Comparison of ENCODE assay signal across 17 cellular contexts in the genomic region with DNA sequence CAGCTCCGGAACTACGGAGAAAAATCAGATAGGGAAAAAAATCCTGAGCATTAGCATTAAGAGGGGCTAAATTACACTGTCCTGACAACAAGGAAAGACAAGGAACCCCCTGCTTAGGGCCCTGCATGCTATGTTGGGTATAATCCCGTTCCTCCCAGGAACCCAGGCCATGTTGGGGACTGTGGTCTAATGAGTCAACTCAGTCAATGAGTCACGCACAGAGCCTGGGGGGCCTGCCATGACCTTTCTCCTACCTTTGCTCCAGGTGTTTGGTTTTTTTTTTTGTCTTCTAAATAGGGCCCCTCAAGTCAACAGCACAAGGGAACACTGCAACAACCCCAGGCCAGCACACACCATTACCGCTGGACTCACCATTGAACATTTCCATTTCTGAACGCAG. TPM values are rescaled to one million over a fixed set of nuclear protein-coding genes. Genes with fewer than 3 reads are reported as not detected.
DNase-seq lines count a peak whose midpoint lies in the region; ATAC-seq and TF ChIP-seq lines count a peak whose summit lies in the region.
"Had no signal": no experiment of that assay in that cellular context is flagged by ENCODE, and none has a peak within 500 bp of the region (broad histone marks: within the 10 kb centered on the region; RNA-seq: fewer than 3 reads in every experiment).

No MANE protein-coding gene starts in this region.

- no peak overlapping the region for H3K27ac Mint-ChIP-seq in activated CD4-positive, alpha-beta T cell treated with anti-CD3 and anti-CD28 coated beads for 36 hours
- no peak overlapping the region for H3K27ac Mint-ChIP-seq in activated naive CD8-positive, alpha-beta T cell treated with anti-CD3 and anti-CD28 coated beads for 36 hours

- POLR2A ChIA-PET in activated CD4-positive, alpha-beta T cell treated with anti-CD3 and anti-CD28 coated beads for 36 hours (lab: Charles Lee) = no interaction called here
- POLR2A ChIA-PET in SK-N-SH (lab: Yijun Ruan, JAX) = no interaction called here

- H3K4me1 Mint-ChIP-seq in activated CD4-positive, alpha-beta T cell treated with anti-CD3 and anti-CD28 coated beads for 36 hours = peaks cover 3% of the 10 kb centered on the region
- H3K4me1 Mint-ChIP-seq in activated naive CD8-positive, alpha-beta T cell treated with anti-CD3 and anti-CD28 coated beads for 36 hours = no peaks in the 10 kb centered on the region

- H3K9me2 ChIP-seq in SK-N-SH = no peaks in the 10 kb centered on the region

- H4K20me1 ChIP-seq in SK-N-SH (ENCODE audit: insufficient read depth) = no peaks in the 10 kb centered on the region
- H4K20me1 ChIP-seq: BLaER1 treated with 17β-estradiol and CSF1 and Interleukin-3, amounts not matched to agents 10 nM and 100 nM had no signal

- CTCF ChIA-PET in activated CD4-positive, alpha-beta T cell treated with anti-CD3 and anti-CD28 coated beads for 36 hours (lab: Charles Lee) = interaction anchor here (0.9 kb wide), 1 partner anchor 23 kb away, joined by 4 read pairs; no protein-coding TSS in a partner anchor
- CTCF ChIA-PET in SK-N-SH (lab: Yijun Ruan, JAX) = no interaction called here

- H3K9ac ChIP-seq in SK-N-SH = no peak overlapping the region
- H3K9ac ChIP-seq: BLaER1 treated with 17β-estradiol and CSF1 and Interleukin-3, amounts not matched to agents 10 nM and 100 nM; KMS-11 had no signal

- H3K36me3 ChIP-seq in SK-N-SH (replicated peaks in 1 of 2; ENCODE audit: control insufficient read depth in 1 of 2, insufficient read depth in 2 of 2, low read length in 1 of 2) (no peaks in the 10 kb centered on the region), testis (ENCODE audit: low read depth, missing control alignments) (no peaks in the 10 kb centered on the region)
- H3K36me3 ChIP-seq: BLaER1 treated with 17β-estradiol and CSF1 and Interleukin-3, amounts not matched to agents 10 nM and 100 nM had no signal

- 32% methylated on average over 6 of the region's 6 CpGs for WGBS in SK-N-SH (ENCODE audit: low lambda C conversion rate)
- WGBS in testis, 2 donors = 84 to 88% methylated on average over 6 of the region's 6 CpGs

- no peak for TF ChIP-seq POLR2A in testis (IDR thresholded peaks at IDR 0.05)

- H3K36me3 Mint-ChIP-seq in activated CD4-positive, alpha-beta T cell treated with anti-CD3 and anti-CD28 coated beads for 36 hours (ENCODE audit: low read depth) = no peaks in the 10 kb centered on the region
- H3K36me3 Mint-ChIP-seq in activated naive CD8-positive, alpha-beta T cell treated with anti-CD3 and anti-CD28 coated beads for 36 hours = no peaks in the 10 kb centered on the region

- no peak overlapping the region for H3K4me3 Mint-ChIP-seq in activated CD4-positive, alpha-beta T cell treated with anti-CD3 and anti-CD28 coated beads for 36 hours
- H3K4me3 Mint-ChIP-seq in activated naive CD8-positive, alpha-beta T cell treated with anti-CD3 and anti-CD28 coated beads for 36 hours = no peak overlapping the region

- no peak for TF ChIP-seq RAD21 in SK-N-SH (IDR thresholded peaks at IDR 0.05; ENCODE audit: low read length)

- no peak overlapping the region for H3K4me2 ChIP-seq in SK-N-SH
- H3K4me2 ChIP-seq: BLaER1 treated with 17β-estradiol and CSF1 and Interleukin-3, amounts not matched to agents 10 nM and 100 nM; KMS-11 had no signal

- no peak for DNase-seq in activated CD4-positive, alpha-beta T cell treated with anti-CD3 and anti-CD28 coated beads for 36 hours
- DNase-seq in activated CD4-positive, alpha-beta T cell treated with anti-CD3 and anti-CD28 coated beads, Interleukin-2, amount 50 U/mL, for 1 hour = no peak
- DNase-seq in Daoy (ENCODE audit: low read depth) (peak; percentile 41), mesenteric fat pad (ENCODE audit: low spot score) (peak; percentile 28), SK-N-SH (no peak), testis (no peak)
- peak; percentile 16 for DNase-seq in activated naive CD8-positive, alpha-beta T cell treated with anti-CD3 and anti-CD28 coated beads for 36 hours
- DNase-seq: DMS 273 treated with DMSO at 0.1 percent for 48 hours, NCI-H1417, NCI-H1930, NCI-H2171 had no signal

- no peaks in the 10 kb centered on the region for H3K9me3 Mint-ChIP-seq in activated CD4-positive, alpha-beta T cell treated with anti-CD3 and anti-CD28 coated beads for 36 hours (ENCODE audit: low read depth)
- H3K9me3 Mint-ChIP-seq in activated naive CD8-positive, alpha-beta T cell treated with anti-CD3 and anti-CD28 coated beads for 36 hours = no peaks in the 10 kb centered on the region

- peaks cover 41% of the 10 kb centered on the region; the same call in 1 of the 2 replicates for H3K27me3 ChIP-seq in SK-N-SH (ENCODE audit: insufficient read depth)
- H3K27me3 ChIP-seq in testis = no peaks in the 10 kb centered on the region
- H3K27me3 ChIP-seq: BLaER1 treated with 17β-estradiol and CSF1 and Interleukin-3, amounts not matched to agents 10 nM and 100 nM had no signal

- peaks cover 5% of the 10 kb centered on the region for H3K27me3 Mint-ChIP-seq in activated CD4-positive, alpha-beta T cell treated with anti-CD3 and anti-CD28 coated beads for 36 hours
- peaks cover 6% of the 10 kb centered on the region for H3K27me3 Mint-ChIP-seq in activated naive CD8-positive, alpha-beta T cell treated with anti-CD3 and anti-CD28 coated beads for 36 hours

- no peaks in the 10 kb centered on the region for H3F3A ChIP-seq in SK-N-SH (replicated peaks; ENCODE audit: insufficient read depth)

- ATAC-seq in activated CD4-positive, alpha-beta T cell treated with anti-CD3 and anti-CD28 coated beads for 36 hours = peak; percentile 53
- no peak for ATAC-seq in HG02642 (IDR thresholded peaks at IDR 0.05; ENCODE audit: poor library complexity, unreplicated experiment)

- H3K4me3 ChIP-seq in SK-N-SH (ENCODE audit: low read depth in 2 of 2, low read length in 1 of 2) = no peak overlapping the region
- H3K4me3 ChIP-seq in testis = no peak overlapping the region
- H3K4me3 ChIP-seq: BLaER1 treated with 17β-estradiol and CSF1 and Interleukin-3, amounts not matched to agents 10 nM and 100 nM had no signal

- H2AFZ ChIP-seq in SK-N-SH (ENCODE audit: low read depth) = no peak overlapping the region

- no peak for TF ChIP-seq EP300 in SK-N-SH (IDR thresholded peaks at IDR 0.05; ENCODE audit: borderline replicate concordance in 1 of 2, low read depth in 1 of 2, low read length in 1 of 2)

- intact Hi-C loops in activated CD4-positive, alpha-beta T cell treated with anti-CD3 and anti-CD28 coated beads for 36 hours (cut with DNase I, micrococcal nuclease) = no loop called here
- intact Hi-C loops in testis (cut with DNase I; ENCODE audit: low total_unique reads) = no loop called here

- H3K4me1 ChIP-seq in SK-N-SH (ENCODE audit: control insufficient read depth in 1 of 2, insufficient read depth in 2 of 2, low read depth in 1 of 2, low read length in 1 of 2) (no peaks in the 10 kb centered on the region), testis (no peaks in the 10 kb centered on the region)

- H3K27ac ChIP-seq in SK-N-SH (ENCODE audit: low read depth in 2 of 2, low read length in 1 of 2) (no peak overlapping the region), testis (no peak overlapping the region)
- H3K27ac ChIP-seq: BLaER1 treated with 17β-estradiol and CSF1 and Interleukin-3, amounts not matched to agents 10 nM and 100 nM; KMS-11 had no signal

- no peaks in the 10 kb centered on the region for H3K9me3 ChIP-seq in SK-N-SH
- no peaks in the 10 kb centered on the region for H3K9me3 ChIP-seq in testis

- H3K79me2 ChIP-seq in SK-N-SH (ENCODE audit: insufficient read depth) = no peaks in the 10 kb centered on the region

- no peak for TF ChIP-seq CTCF in SK-N-SH (IDR thresholded peaks at IDR 0.05)
- TF ChIP-seq CTCF in testis (IDR thresholded peaks at IDR 0.05) = no peak

TF ChIP-seq in SK-N-SH, 30 proteins besides CTCF, POLR2A, EP300 and RAD21 (continues in another document):
- no peak for TF ChIP-seq GATA2 (CRISPR knock-in tag; IDR thresholded peaks at IDR 0.05)
- no peak for TF ChIP-seq ELF1 (IDR thresholded peaks at IDR 0.05)

RNA-seq across cellular contexts. Expression of a gene that starts 8.9 kb away (rescaled TPM):
- 1 to 10 TPM; 8.3 to 9.0 TPM for total RNA-seq in activated CD4-positive, alpha-beta T cell treated with anti-CD3 and anti-CD28 coated beads for 36 hours
- 8.0 and 8.7 TPM in 2 replicates for total RNA-seq in Daoy (2014; rRNA removed; shearing (Covaris generic))
- 10 to 100 TPM; 12.2 to 12.8 TPM for total RNA-seq in activated naive CD8-positive, alpha-beta T cell treated with anti-CD3 and anti-CD28 coated beads for 36 hours
- total RNA-seq in mesenteric fat pad (8.4 TPM), testis (10 to 100 TPM; 45.2 to 48.3 TPM)
- polyA plus RNA-seq in SK-N-SH (2012; rRNA removed) (2.8 and 3.5 TPM in 2 replicates), testis (ENCODE audit: insufficient read depth, low read depth, low replicate concordance) (41.9 TPM)
- 3.0 and 3.3 TPM in 2 replicates for polyA plus RNA-seq in SK-N-SH (2012; cell fraction: cytosol; rRNA removed)
- 6.8 and 7.9 TPM in 2 replicates for polyA plus RNA-seq in SK-N-SH (2012; cell fraction: nucleus; rRNA removed)

RNA-seq across cellular contexts. Expression of a gene that starts 12.6 kb away (rescaled TPM):
- under 1 TPM; 0.09 to 0.14 TPM for total RNA-seq in activated CD4-positive, alpha-beta T cell treated with anti-CD3 and anti-CD28 coated beads for 36 hours
- 0.21 and 0.34 TPM in 2 replicates for total RNA-seq in Daoy (2014; rRNA removed; shearing (Covaris generic))
- total RNA-seq in activated naive CD8-positive, alpha-beta T cell treated with anti-CD3 and anti-CD28 coated beads for 36 hours = under 1 TPM; 0.08 to 0.12 TPM
- 6.0 TPM for total RNA-seq in mesenteric fat pad
- 0.02 TPM in 1 of 2 replicates, not detected in the other for polyA plus RNA-seq in SK-N-SH (2012; rRNA removed)
- 0.01 TPM in 1 of 2 replicates, not detected in the other for polyA plus RNA-seq in SK-N-SH (2012; cell fraction: cytosol; rRNA removed)
- 0.04 and 0.06 TPM in 2 replicates for polyA plus RNA-seq in SK-N-SH (2012; cell fraction: nucleus; rRNA removed)
- 1 to 10 TPM; 5.2 to 5.7 TPM for total RNA-seq in testis
- polyA plus RNA-seq in testis (ENCODE audit: insufficient read depth, low read depth, low replicate concordance) = 2.6 TPM
- total RNA-seq: H1, NCI-H460 had no signal

RNA-seq across cellular contexts. Expression of a gene that starts 39.4 kb away (rescaled TPM):
- 10 to 100 TPM; 19.2 to 19.6 TPM for total RNA-seq in activated CD4-positive, alpha-beta T cell treated with anti-CD3 and anti-CD28 coated beads for 36 hours
- total RNA-seq in Daoy (2014; rRNA removed; shearing (Covaris generic)) = 28.8 and 61.1 TPM in 2 replicates
- total RNA-seq in activated naive CD8-positive, alpha-beta T cell treated with anti-CD3 and anti-CD28 coated beads for 36 hours = 10 to 100 TPM; 29.7 to 30.5 TPM
- total RNA-seq in mesenteric fat pad (25.9 TPM), testis (10 to 100 TPM; 47.3 to 58.3 TPM)
- polyA plus RNA-seq in SK-N-SH (2012; rRNA removed) (13.7 and 16.4 TPM in 2 replicates), testis (ENCODE audit: insufficient read depth, low read depth, low replicate concordance) (44.7 TPM)
- 13.2 and 14.7 TPM in 2 replicates for polyA plus RNA-seq in SK-N-SH (2012; cell fraction: cytosol; rRNA removed)
- polyA plus RNA-seq in SK-N-SH (2012; cell fraction: nucleus; rRNA removed) = 32.7 and 33.9 TPM in 2 replicates

RNA-seq across cellular contexts. Expression of a gene that starts 55.9 kb away (rescaled TPM):
- not detected for total RNA-seq in activated CD4-positive, alpha-beta T cell treated with anti-CD3 and anti-CD28 coated beads for 36 hours
- not detected in 2 replicates for total RNA-seq in Daoy (2014; rRNA removed; shearing (Covaris generic))
- not detected for total RNA-seq in activated naive CD8-positive, alpha-beta T cell treated with anti-CD3 and anti-CD28 coated beads for 36 hours
- total RNA-seq in mesenteric fat pad = not detected
- 0.54 and 0.71 TPM in 2 replicates for polyA plus RNA-seq in SK-N-SH (2012; rRNA removed)
- polyA plus RNA-seq in SK-N-SH (2012; cell fraction: cytosol; rRNA removed) = 0.21 and 0.23 TPM in 2 replicates
- polyA plus RNA-seq in SK-N-SH (2012; cell fraction: nucleus; rRNA removed) = 0.67 and 1.3 TPM in 2 replicates
- not detected for total RNA-seq in testis
- polyA plus RNA-seq in testis (ENCODE audit: insufficient read depth, low read depth, low replicate concordance) = not detected
- total RNA-seq: A172 had no signal

Comparison
In these comparisons a context has a peak if more than half of its experiments do, and no peak if none do; other contexts are left out.
1. DNase-seq: peak in Daoy (single experiment), activated naive CD8-positive, alpha-beta T cell treated with anti-CD3 and anti-CD28 coated beads for 36 hours (single experiment) and mesenteric fat pad (single experiment); none in activated CD4-positive, alpha-beta T cell treated with anti-CD3 and anti-CD28 coated beads for 36 hours (single experiment), activated CD4-positive, alpha-beta T cell treated with anti-CD3 and anti-CD28 coated beads, Interleukin-2, amount 50 U/mL, for 1 hour (single experiment), SK-N-SH (single experiment) and testis (single experiment).